In the genomic region with DNA sequence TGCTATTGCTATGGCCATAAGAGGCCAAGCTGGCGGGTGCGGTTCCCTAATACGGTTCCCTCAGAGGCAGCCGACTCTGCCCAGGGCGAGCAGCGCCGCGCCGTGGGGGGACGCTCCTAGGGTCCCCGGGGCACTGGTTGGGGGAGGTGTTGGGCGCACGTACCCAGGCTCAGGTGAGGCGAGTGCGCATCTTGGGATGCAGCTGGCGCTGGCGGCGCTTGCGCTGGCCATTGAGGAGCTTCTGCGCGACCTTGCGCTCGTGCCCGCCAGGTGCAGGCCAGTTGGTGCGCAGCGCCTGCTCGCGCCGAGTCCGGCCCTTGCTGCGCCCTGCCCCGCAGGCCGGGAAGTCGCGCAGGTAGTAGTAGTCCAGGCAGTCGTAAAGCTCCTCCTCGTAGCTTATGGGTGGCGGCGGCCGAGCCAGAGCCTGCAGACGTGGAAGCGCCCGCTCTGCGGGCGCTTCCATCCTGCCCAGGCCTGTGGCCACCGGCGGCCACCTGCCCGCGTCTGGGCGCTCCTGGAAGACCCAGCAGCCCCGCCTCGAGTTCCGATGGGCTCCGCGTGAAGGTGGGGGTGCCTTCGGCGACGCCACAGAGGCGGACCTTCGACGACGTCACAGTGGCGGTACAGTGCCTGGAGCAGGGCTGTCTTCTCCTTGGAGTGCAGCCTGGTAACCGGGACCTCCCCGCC, we compare ENCODE assay signal across 15 cellular contexts. TPM values are rescaled to one million over a fixed set of nuclear protein-coding genes. Genes with fewer than 3 reads are reported as not detected.
A peak's percentile ranks its signal among the peaks of the same experiment; 100 is the strongest.
DNase-seq lines count a peak whose midpoint lies in the region; ATAC-seq and TF ChIP-seq lines count a peak whose summit lies in the region.
"Had no signal": no experiment of that assay in that cellular context is flagged by ENCODE, and none has a peak within 500 bp of the region (broad histone marks: within the 10 kb centered on the region; RNA-seq: fewer than 3 reads in every experiment).

A gene with protein sequence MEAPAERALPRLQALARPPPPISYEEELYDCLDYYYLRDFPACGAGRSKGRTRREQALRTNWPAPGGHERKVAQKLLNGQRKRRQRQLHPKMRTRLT (minus strand): TSS at position 566 of the 687 bp plus-strand sequence. CDS start 103 bp downstream, at position 463.

- WGBS in thyroid gland, 2 donors = 4 to 13% methylated on average over 9 to 12 of the region's 65 CpGs

- DNase-seq in activated naive CD4-positive, alpha-beta T cell (lab: John Stamatoyannopoulos, UW) = no peak
- DNase-seq in T-cell (no peak), kidney tubule cell (ENCODE audit: low spot score) (peak; percentile 52), thyroid gland (peak; percentile 72 to 79), progenitor cell of endocrine pancreas (ENCODE audit: low spot score, unreplicated experiment) (no peak), NCI-H1694 (lab: John Stamatoyannopoulos, UW) (no peak)
- DNase-seq in CD4-positive, alpha-beta T cell = no peak
- DNase-seq: activated naive CD8-positive, alpha-beta T cell treated with anti-CD3 and anti-CD28 coated beads, Interleukin-2, amount 10 ng/mL, durations not matched to agents 7 days and 5 days; midbrain; NCI-H524; stimulated activated CD4-positive, alpha-beta T cell treated with anti-CD3 and anti-CD28 coated beads, Interleukin-15, amount 100 ng/mL, for 24 hours had no signal

- no peaks in the 10 kb centered on the region for H3K36me3 Mint-ChIP-seq in activated naive CD4-positive, alpha-beta T cell treated with anti-CD3 and anti-CD28 coated beads, Interleukin-2, amount 50 U/mL, for 24 hours
- H3K36me3 Mint-ChIP-seq in T-cell (no peaks in the 10 kb centered on the region), progenitor cell of endocrine pancreas (ENCODE audit: insufficient read depth) (peaks cover 2% of the 10 kb centered on the region)
- no peaks in the 10 kb centered on the region for H3K36me3 Mint-ChIP-seq in CD4-positive, alpha-beta T cell (ENCODE audit: low read depth)
- H3K36me3 Mint-ChIP-seq: activated naive CD8-positive, alpha-beta T cell treated with anti-CD3 and anti-CD28 coated beads, Interleukin-2, amount 10 ng/mL, durations not matched to agents 7 days and 5 days had no signal

- peak within 1 kb of the TSS; percentile 51 for H3K4me3 Mint-ChIP-seq in activated naive CD4-positive, alpha-beta T cell treated with anti-CD3 and anti-CD28 coated beads, Interleukin-2, amount 50 U/mL, for 24 hours
- H3K4me3 Mint-ChIP-seq in T-cell = peak within 1 kb of the TSS in 2 of 3 donors; percentile 17 to 45
- no peak within 1 kb of the TSS for H3K4me3 Mint-ChIP-seq in progenitor cell of endocrine pancreas (ENCODE audit: low read depth)
- no peak within 1 kb of the TSS for H3K4me3 Mint-ChIP-seq in CD4-positive, alpha-beta T cell
- H3K4me3 Mint-ChIP-seq: activated naive CD8-positive, alpha-beta T cell treated with anti-CD3 and anti-CD28 coated beads, Interleukin-2, amount 10 ng/mL, durations not matched to agents 7 days and 5 days had no signal

- peak within 1 kb of the TSS; percentile 36 to 67 (median 55) for H3K27ac ChIP-seq in thyroid gland
- H3K27ac ChIP-seq in CD4-positive, alpha-beta T cell (ENCODE audit: low read depth, low read length) = no peak within 1 kb of the TSS

- H3K27me3 Mint-ChIP-seq in activated naive CD4-positive, alpha-beta T cell treated with anti-CD3 and anti-CD28 coated beads, Interleukin-2, amount 50 U/mL, for 24 hours = peaks cover 16% of the 10 kb centered on the region
- H3K27me3 Mint-ChIP-seq in T-cell = peaks cover 21 to 34% of the 10 kb centered on the region in 2 donors
- H3K27me3 Mint-ChIP-seq in progenitor cell of endocrine pancreas = no peaks in the 10 kb centered on the region
- H3K27me3 Mint-ChIP-seq in CD4-positive, alpha-beta T cell = peaks cover 27% of the 10 kb centered on the region

- POLR2A ChIA-PET in T-cell (lab: Charles Lee) = interaction anchor here in 1 of 2 donors (0.7 kb wide), 1 partner anchor 10 kb away, joined by 8 read pairs; a partner anchor contains a TSS
- POLR2A ChIA-PET in CD4-positive, alpha-beta T cell (lab: Charles Lee) = no interaction called here

- ATAC-seq in T-cell (replicated peaks in 1 of 4) = peak in 1 of 4 experiments; percentile 20
- no peak for ATAC-seq in CD4-positive, alpha-beta T cell (ENCODE audit: poor library complexity)
- ATAC-seq: GM12878 had no signal

- H3K9me3 ChIP-seq in thyroid gland = no peaks in the 10 kb centered on the region
- H3K9me3 ChIP-seq in CD4-positive, alpha-beta T cell (ENCODE audit: control insufficient read depth, low read length) = no peaks in the 10 kb centered on the region

- H3K36me3 ChIP-seq in thyroid gland = no peaks in the 10 kb centered on the region

- intact Hi-C loops in thyroid gland (cut with DNase I) = no loop called here
- intact Hi-C loops in CD4-positive, alpha-beta T cell (cut with DNase I, micrococcal nuclease) = no loop called here

- no peaks in the 10 kb centered on the region for H3K27me3 ChIP-seq in thyroid gland
- peaks cover 21% of the 10 kb centered on the region for H3K27me3 ChIP-seq in CD4-positive, alpha-beta T cell (ENCODE audit: control insufficient read depth, insufficient read depth, low read length)

- H3K27ac Mint-ChIP-seq in activated naive CD4-positive, alpha-beta T cell treated with anti-CD3 and anti-CD28 coated beads, Interleukin-2, amount 50 U/mL, for 24 hours = no peak within 1 kb of the TSS
- H3K27ac Mint-ChIP-seq in T-cell (no peak within 1 kb of the TSS), progenitor cell of endocrine pancreas (no peak within 1 kb of the TSS)
- H3K27ac Mint-ChIP-seq in CD4-positive, alpha-beta T cell = no peak within 1 kb of the TSS
- H3K27ac Mint-ChIP-seq: activated naive CD8-positive, alpha-beta T cell treated with anti-CD3 and anti-CD28 coated beads, Interleukin-2, amount 10 ng/mL, durations not matched to agents 7 days and 5 days had no signal

- peak within 1 kb of the TSS; percentile 9 to 51 (median 36) for H3K4me3 ChIP-seq in thyroid gland (replicated peaks in 1 of 3)
- H3K4me3 ChIP-seq: GM12878 had no signal

- no peaks in the 10 kb centered on the region for H3K4me1 ChIP-seq in thyroid gland

- no peaks in the 10 kb centered on the region for H3K9me3 Mint-ChIP-seq in activated naive CD4-positive, alpha-beta T cell treated with anti-CD3 and anti-CD28 coated beads, Interleukin-2, amount 50 U/mL, for 24 hours
- no peaks in the 10 kb centered on the region for H3K9me3 Mint-ChIP-seq in T-cell
- H3K9me3 Mint-ChIP-seq in progenitor cell of endocrine pancreas (ENCODE audit: low read depth) = peaks cover 20% of the 10 kb centered on the region
- H3K9me3 Mint-ChIP-seq in CD4-positive, alpha-beta T cell = no peaks in the 10 kb centered on the region
- H3K9me3 Mint-ChIP-seq: activated naive CD8-positive, alpha-beta T cell treated with anti-CD3 and anti-CD28 coated beads, Interleukin-2, amount 10 ng/mL, durations not matched to agents 7 days and 5 days had no signal

- TF ChIP-seq CTCF in thyroid gland (IDR thresholded peaks at IDR 0.05) (peak in 1 of 6 experiments; percentile 7), progenitor cell of endocrine pancreas (IDR thresholded peaks at IDR 0.05; ENCODE audit: unreplicated experiment) (no peak)
- TF ChIP-seq CTCF in CD4-positive, alpha-beta T cell (IDR thresholded peaks at IDR 0.05) = no peak

- TF ChIP-seq POLR2A in thyroid gland (IDR thresholded peaks at IDR 0.05) = peak in 1 of 2 donors; percentile 58

- CTCF ChIA-PET in T-cell (lab: Charles Lee) = no interaction called here
- CTCF ChIA-PET in CD4-positive, alpha-beta T cell (lab: Charles Lee) = no interaction called here

- no peaks in the 10 kb centered on the region for H3K4me1 Mint-ChIP-seq in activated naive CD4-positive, alpha-beta T cell treated with anti-CD3 and anti-CD28 coated beads, Interleukin-2, amount 50 U/mL, for 24 hours
- no peaks in the 10 kb centered on the region for H3K4me1 Mint-ChIP-seq in T-cell
- no peaks in the 10 kb centered on the region for H3K4me1 Mint-ChIP-seq in progenitor cell of endocrine pancreas (ENCODE audit: low read depth)
- no peaks in the 10 kb centered on the region for H3K4me1 Mint-ChIP-seq in CD4-positive, alpha-beta T cell (ENCODE audit: low read depth)
- H3K4me1 Mint-ChIP-seq: activated naive CD8-positive, alpha-beta T cell treated with anti-CD3 and anti-CD28 coated beads, Interleukin-2, amount 10 ng/mL, durations not matched to agents 7 days and 5 days had no signal

RNA-seq across cellular contexts. Expression of the gene that starts here (rescaled TPM):
- total RNA-seq in T-cell = under 1 TPM in 1 of 5 donors, not detected in 4; 0.67 TPM
- total RNA-seq in thyroid gland = 10 to 100 TPM; 26.3 to 38.5 (median 34.5) TPM
- total RNA-seq in progenitor cell of endocrine pancreas = not detected in 2 replicates
- total RNA-seq in CD4-positive, alpha-beta T cell = not detected
- total RNA-seq: activated CD8-positive, alpha-beta memory T cell treated with anti-CD3 and anti-CD28 coated beads for 36 hours; activated naive CD8-positive, alpha-beta T cell treated with anti-CD3 and anti-CD28 coated beads, Interleukin-2, amount 10 ng/mL, durations not matched to agents 7 days and 5 days; GM12878; osteocyte had no signal

Comparison
In these comparisons a context has a peak if more than half of its experiments do, and no peak if none do; other contexts are left out.
1. RNA of the gene that starts here (total RNA-seq): 26.3 to 38.5 TPM in thyroid gland; not detected in CD4-positive, alpha-beta T cell, 0.67 TPM in T-cell and not detected in progenitor cell of endocrine pancreas; every median in the first group is over 10 times any median in the second.
2. H3K4me3 Mint-ChIP-seq: peak in activated naive CD4-positive, alpha-beta T cell treated with anti-CD3 and anti-CD28 coated beads, Interleukin-2, amount 50 U/mL, for 24 hours (single experiment) and T-cell (2 of 3); none in progenitor cell of endocrine pancreas (single experiment) and CD4-positive, alpha-beta T cell (single experiment).
3. DNase-seq: peak in kidney tubule cell (single experiment) and thyroid gland (2 of 2); none in activated naive CD4-positive, alpha-beta T cell (0 of 4), T-cell (0 of 34), progenitor cell of endocrine pancreas (single experiment), CD4-positive, alpha-beta T cell (0 of 10) and NCI-H1694 (single experiment).